In genomic region chr9:86413966-86414880, GRCh38 we compare ENCODE assay signal across 8 cellular contexts.
DNase-seq lines count a peak whose midpoint lies in the region; ATAC-seq and TF ChIP-seq lines count a peak whose summit lies in the region.

No MANE protein-coding gene starts in this region.

- H3K27ac ChIP-seq in RWPE1, result no peak overlapping the region

- intact Hi-C loops in sciatic nerve (cut with DNase I), result no loop called here

- peaks cover 2% of the 10 kb centered on the region; the same call in 1 of the 2 replicates for H3K27me3 ChIP-seq in BE2C

- TF ChIP-seq CTCF in BE2C (IDR thresholded peaks at IDR 0.05; ENCODE audit: low read depth, low read length) (peak; percentile 56), RWPE1 (conservative IDR thresholded peaks at IDR 0.05; ENCODE audit: low read depth) (peak; percentile 79), foreskin fibroblast (IDR thresholded peaks at IDR 0.05; ENCODE audit: low read depth, low read length) (peak; percentile 42)

- CTCF ChIA-PET in RWPE1 (lab: Yijun Ruan, JAX), result interaction anchor here (0.5 to 2.1 kb wide), 31 partner anchors 9 to 1249 kb away, joined by 3 to 18 read pairs (median 3); no protein-coding TSS in a partner anchor

- ATAC-seq in sciatic nerve, result peak; percentile 52
- ATAC-seq in HG02870 (IDR thresholded peaks at IDR 0.05; ENCODE audit: unreplicated experiment), result no peak
- no peak for ATAC-seq in HG03457 (IDR thresholded peaks at IDR 0.05; ENCODE audit: unreplicated experiment)
- ATAC-seq in HG03139 (IDR thresholded peaks at IDR 0.05; ENCODE audit: unreplicated experiment), result no peak

- H3K9me3 ChIP-seq in BE2C, result no peaks in the 10 kb centered on the region

- DNase-seq in BE2C (no peak), H4 (ENCODE audit: low spot score) (peak; percentile 16), RWPE1 (ENCODE audit: low spot score) (peak; percentile 54), foreskin fibroblast (peak in 1 of 2 donors; percentile 67), sciatic nerve (ENCODE audit: low spot score) (no peak)

- POLR2A ChIA-PET in RWPE1 (lab: Yijun Ruan, JAX; ENCODE audit: low non-redundant PET), result no interaction called here

- H3K4me3 ChIP-seq in BE2C (ENCODE audit: low read depth, low read length), result no peak overlapping the region
- H3K4me3 ChIP-seq in foreskin fibroblast (ENCODE audit: low read depth in 1 of 2, low read length in 2 of 2), result no peak overlapping the region

- H3K4me1 ChIP-seq in BE2C, result no peaks in the 10 kb centered on the region

- H3K36me3 ChIP-seq in BE2C, result no peaks in the 10 kb centered on the region

Comparison
In these comparisons a context has a peak if more than half of its experiments do, and no peak if none do; other contexts are left out.
1. DNase-seq: peak in H4 (single experiment) and RWPE1 (single experiment); none in BE2C (single experiment) and sciatic nerve (single experiment).
2. Peak in every context shown above with its lines, with median percentiles within 50 percentile points of each other: CTCF ChIP-seq.